2 cellular contexts compared by ENCODE assay signal in the genomic region with DNA sequence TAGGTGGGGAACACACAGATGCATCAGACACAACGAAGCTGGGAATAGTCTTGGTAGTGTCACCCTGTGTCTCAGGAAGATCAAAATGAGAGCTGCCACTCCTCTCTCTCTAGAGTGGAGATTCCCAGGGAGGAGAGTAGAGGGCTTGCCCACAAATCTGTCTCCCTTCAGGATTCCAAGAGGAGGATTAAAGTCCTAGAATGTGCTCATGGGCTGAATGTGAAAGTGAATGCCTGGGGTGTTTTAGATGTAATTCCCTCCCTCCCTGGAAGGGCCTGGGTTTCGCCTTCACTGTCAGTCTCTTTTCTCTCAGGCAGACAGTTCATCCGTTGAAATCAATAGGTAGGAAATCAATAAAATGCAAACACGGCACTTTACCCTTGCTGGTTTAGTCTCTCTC.
TF ChIP-seq lines count a peak whose summit lies in the region.

No MANE protein-coding gene starts in this region.

TF ChIP-seq in GM23338, 12 proteins besides CTCF, POLR2A, EP300 and RAD21 (continues in another document):
- TF ChIP-seq NANOG (IDR thresholded peaks at IDR 0.05; ENCODE audit: borderline replicate concordance): no peak
- TF ChIP-seq STAT1 (IDR thresholded peaks at IDR 0.05; ENCODE audit: unreplicated experiment): no peak
- no peak for TF ChIP-seq CREB1 (CRISPR knock-in tag; IDR thresholded peaks at IDR 0.05; ENCODE audit: low read depth)
- TF ChIP-seq, protein P1, sequence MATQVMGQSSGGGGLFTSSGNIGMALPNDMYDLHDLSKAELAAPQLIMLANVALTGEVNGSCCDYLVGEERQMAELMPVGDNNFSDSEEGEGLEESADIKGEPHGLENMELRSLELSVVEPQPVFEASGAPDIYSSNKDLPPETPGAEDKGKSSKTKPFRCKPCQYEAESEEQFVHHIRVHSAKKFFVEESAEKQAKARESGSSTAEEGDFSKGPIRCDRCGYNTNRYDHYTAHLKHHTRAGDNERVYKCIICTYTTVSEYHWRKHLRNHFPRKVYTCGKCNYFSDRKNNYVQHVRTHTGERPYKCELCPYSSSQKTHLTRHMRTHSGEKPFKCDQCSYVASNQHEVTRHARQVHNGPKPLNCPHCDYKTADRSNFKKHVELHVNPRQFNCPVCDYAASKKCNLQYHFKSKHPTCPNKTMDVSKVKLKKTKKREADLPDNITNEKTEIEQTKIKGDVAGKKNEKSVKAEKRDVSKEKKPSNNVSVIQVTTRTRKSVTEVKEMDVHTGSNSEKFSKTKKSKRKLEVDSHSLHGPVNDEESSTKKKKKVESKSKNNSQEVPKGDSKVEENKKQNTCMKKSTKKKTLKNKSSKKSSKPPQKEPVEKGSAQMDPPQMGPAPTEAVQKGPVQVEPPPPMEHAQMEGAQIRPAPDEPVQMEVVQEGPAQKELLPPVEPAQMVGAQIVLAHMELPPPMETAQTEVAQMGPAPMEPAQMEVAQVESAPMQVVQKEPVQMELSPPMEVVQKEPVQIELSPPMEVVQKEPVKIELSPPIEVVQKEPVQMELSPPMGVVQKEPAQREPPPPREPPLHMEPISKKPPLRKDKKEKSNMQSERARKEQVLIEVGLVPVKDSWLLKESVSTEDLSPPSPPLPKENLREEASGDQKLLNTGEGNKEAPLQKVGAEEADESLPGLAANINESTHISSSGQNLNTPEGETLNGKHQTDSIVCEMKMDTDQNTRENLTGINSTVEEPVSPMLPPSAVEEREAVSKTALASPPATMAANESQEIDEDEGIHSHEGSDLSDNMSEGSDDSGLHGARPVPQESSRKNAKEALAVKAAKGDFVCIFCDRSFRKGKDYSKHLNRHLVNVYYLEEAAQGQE (IDR thresholded peaks at IDR 0.05; ENCODE audit: unreplicated experiment): no peak
- TF ChIP-seq POLR2AphosphoS5 (IDR thresholded peaks at IDR 0.05; ENCODE audit: low read depth): no peak
- no peak for TF ChIP-seq ZNF114 (CRISPR knock-in tag; IDR thresholded peaks at IDR 0.05)
- TF ChIP-seq EZH2 (IDR thresholded peaks at IDR 0.05; ENCODE audit: low read depth, unreplicated experiment): no peak
- no peak for TF ChIP-seq EZH2phosphoT487 (IDR thresholded peaks at IDR 0.05; ENCODE audit: unreplicated experiment)
- TF ChIP-seq, protein P2, sequence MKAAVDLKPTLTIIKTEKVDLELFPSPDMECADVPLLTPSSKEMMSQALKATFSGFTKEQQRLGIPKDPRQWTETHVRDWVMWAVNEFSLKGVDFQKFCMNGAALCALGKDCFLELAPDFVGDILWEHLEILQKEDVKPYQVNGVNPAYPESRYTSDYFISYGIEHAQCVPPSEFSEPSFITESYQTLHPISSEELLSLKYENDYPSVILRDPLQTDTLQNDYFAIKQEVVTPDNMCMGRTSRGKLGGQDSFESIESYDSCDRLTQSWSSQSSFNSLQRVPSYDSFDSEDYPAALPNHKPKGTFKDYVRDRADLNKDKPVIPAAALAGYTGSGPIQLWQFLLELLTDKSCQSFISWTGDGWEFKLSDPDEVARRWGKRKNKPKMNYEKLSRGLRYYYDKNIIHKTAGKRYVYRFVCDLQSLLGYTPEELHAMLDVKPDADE (IDR thresholded peaks at IDR 0.05): no peak
- TF ChIP-seq ZNF331 (CRISPR knock-in tag; IDR thresholded peaks at IDR 0.05; ENCODE audit: low read depth): no peak
- no peak for TF ChIP-seq JUNB (IDR thresholded peaks at IDR 0.05; ENCODE audit: unreplicated experiment)

TF ChIP-seq in H1, 55 proteins besides CTCF, POLR2A, EP300 and RAD21:
- no peak for TF ChIP-seq SAP30 (IDR thresholded peaks at IDR 0.05; ENCODE audit: insufficient read depth, insufficient replicate concordance, low read length)
- no peak for TF ChIP-seq SIX5 (IDR thresholded peaks at IDR 0.05; ENCODE audit: low read depth, low read length)
- TF ChIP-seq RNF2 (IDR thresholded peaks at IDR 0.05; ENCODE audit: borderline replicate concordance, low read depth, low read length, missing control alignments, poor library complexity, severe bottlenecking): no peak
- TF ChIP-seq TEAD4 (IDR thresholded peaks at IDR 0.05; ENCODE audit: low read depth, low read length): no peak
- no peak for TF ChIP-seq EGR1 (IDR thresholded peaks at IDR 0.05; ENCODE audit: borderline replicate concordance, low read depth, low read length)
- no peak for TF ChIP-seq CBX5 (IDR thresholded peaks at IDR 0.05; ENCODE audit: low read depth, low read length)
- no peak for TF ChIP-seq FOSL1 (IDR thresholded peaks at IDR 0.05; ENCODE audit: insufficient read depth, low read depth, low read length)
- no peak for TF ChIP-seq SP4 (IDR thresholded peaks at IDR 0.05; ENCODE audit: low read length)
- TF ChIP-seq MAFK (IDR thresholded peaks at IDR 0.05; ENCODE audit: low read depth, low read length): no peak
- TF ChIP-seq, protein P3, sequence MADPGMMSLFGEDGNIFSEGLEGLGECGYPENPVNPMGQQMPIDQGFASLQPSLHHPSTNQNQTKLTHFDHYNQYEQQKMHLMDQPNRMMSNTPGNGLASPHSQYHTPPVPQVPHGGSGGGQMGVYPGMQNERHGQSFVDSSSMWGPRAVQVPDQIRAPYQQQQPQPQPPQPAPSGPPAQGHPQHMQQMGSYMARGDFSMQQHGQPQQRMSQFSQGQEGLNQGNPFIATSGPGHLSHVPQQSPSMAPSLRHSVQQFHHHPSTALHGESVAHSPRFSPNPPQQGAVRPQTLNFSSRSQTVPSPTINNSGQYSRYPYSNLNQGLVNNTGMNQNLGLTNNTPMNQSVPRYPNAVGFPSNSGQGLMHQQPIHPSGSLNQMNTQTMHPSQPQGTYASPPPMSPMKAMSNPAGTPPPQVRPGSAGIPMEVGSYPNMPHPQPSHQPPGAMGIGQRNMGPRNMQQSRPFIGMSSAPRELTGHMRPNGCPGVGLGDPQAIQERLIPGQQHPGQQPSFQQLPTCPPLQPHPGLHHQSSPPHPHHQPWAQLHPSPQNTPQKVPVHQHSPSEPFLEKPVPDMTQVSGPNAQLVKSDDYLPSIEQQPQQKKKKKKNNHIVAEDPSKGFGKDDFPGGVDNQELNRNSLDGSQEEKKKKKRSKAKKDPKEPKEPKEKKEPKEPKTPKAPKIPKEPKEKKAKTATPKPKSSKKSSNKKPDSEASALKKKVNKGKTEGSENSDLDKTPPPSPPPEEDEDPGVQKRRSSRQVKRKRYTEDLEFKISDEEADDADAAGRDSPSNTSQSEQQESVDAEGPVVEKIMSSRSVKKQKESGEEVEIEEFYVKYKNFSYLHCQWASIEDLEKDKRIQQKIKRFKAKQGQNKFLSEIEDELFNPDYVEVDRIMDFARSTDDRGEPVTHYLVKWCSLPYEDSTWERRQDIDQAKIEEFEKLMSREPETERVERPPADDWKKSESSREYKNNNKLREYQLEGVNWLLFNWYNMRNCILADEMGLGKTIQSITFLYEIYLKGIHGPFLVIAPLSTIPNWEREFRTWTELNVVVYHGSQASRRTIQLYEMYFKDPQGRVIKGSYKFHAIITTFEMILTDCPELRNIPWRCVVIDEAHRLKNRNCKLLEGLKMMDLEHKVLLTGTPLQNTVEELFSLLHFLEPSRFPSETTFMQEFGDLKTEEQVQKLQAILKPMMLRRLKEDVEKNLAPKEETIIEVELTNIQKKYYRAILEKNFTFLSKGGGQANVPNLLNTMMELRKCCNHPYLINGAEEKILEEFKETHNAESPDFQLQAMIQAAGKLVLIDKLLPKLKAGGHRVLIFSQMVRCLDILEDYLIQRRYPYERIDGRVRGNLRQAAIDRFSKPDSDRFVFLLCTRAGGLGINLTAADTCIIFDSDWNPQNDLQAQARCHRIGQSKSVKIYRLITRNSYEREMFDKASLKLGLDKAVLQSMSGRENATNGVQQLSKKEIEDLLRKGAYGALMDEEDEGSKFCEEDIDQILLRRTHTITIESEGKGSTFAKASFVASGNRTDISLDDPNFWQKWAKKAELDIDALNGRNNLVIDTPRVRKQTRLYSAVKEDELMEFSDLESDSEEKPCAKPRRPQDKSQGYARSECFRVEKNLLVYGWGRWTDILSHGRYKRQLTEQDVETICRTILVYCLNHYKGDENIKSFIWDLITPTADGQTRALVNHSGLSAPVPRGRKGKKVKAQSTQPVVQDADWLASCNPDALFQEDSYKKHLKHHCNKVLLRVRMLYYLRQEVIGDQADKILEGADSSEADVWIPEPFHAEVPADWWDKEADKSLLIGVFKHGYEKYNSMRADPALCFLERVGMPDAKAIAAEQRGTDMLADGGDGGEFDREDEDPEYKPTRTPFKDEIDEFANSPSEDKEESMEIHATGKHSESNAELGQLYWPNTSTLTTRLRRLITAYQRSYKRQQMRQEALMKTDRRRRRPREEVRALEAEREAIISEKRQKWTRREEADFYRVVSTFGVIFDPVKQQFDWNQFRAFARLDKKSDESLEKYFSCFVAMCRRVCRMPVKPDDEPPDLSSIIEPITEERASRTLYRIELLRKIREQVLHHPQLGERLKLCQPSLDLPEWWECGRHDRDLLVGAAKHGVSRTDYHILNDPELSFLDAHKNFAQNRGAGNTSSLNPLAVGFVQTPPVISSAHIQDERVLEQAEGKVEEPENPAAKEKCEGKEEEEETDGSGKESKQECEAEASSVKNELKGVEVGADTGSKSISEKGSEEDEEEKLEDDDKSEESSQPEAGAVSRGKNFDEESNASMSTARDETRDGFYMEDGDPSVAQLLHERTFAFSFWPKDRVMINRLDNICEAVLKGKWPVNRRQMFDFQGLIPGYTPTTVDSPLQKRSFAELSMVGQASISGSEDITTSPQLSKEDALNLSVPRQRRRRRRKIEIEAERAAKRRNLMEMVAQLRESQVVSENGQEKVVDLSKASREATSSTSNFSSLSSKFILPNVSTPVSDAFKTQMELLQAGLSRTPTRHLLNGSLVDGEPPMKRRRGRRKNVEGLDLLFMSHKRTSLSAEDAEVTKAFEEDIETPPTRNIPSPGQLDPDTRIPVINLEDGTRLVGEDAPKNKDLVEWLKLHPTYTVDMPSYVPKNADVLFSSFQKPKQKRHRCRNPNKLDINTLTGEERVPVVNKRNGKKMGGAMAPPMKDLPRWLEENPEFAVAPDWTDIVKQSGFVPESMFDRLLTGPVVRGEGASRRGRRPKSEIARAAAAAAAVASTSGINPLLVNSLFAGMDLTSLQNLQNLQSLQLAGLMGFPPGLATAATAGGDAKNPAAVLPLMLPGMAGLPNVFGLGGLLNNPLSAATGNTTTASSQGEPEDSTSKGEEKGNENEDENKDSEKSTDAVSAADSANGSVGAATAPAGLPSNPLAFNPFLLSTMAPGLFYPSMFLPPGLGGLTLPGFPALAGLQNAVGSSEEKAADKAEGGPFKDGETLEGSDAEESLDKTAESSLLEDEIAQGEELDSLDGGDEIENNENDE (IDR thresholded peaks at IDR 0.05; ENCODE audit: insufficient replicate concordance, low read length): no peak
- TF ChIP-seq YY1 (IDR thresholded peaks at IDR 0.05; ENCODE audit: low read depth, low read length): no peak
- TF ChIP-seq SP2 (IDR thresholded peaks at IDR 0.05; ENCODE audit: low read length): no peak
- TF ChIP-seq KDM1A (IDR thresholded peaks at IDR 0.05; ENCODE audit: borderline replicate concordance, low read length): no peak
- TF ChIP-seq CTBP2 (IDR thresholded peaks at IDR 0.05; ENCODE audit: borderline replicate concordance, insufficient read depth, insufficient read length, low read length): no peak
- TF ChIP-seq, protein P4, sequence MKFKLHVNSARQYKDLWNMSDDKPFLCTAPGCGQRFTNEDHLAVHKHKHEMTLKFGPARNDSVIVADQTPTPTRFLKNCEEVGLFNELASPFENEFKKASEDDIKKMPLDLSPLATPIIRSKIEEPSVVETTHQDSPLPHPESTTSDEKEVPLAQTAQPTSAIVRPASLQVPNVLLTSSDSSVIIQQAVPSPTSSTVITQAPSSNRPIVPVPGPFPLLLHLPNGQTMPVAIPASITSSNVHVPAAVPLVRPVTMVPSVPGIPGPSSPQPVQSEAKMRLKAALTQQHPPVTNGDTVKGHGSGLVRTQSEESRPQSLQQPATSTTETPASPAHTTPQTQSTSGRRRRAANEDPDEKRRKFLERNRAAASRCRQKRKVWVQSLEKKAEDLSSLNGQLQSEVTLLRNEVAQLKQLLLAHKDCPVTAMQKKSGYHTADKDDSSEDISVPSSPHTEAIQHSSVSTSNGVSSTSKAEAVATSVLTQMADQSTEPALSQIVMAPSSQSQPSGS (IDR thresholded peaks at IDR 0.05; ENCODE audit: low read length): no peak
- TF ChIP-seq SUZ12 (IDR thresholded peaks at IDR 0.05; ENCODE audit: low read length): no peak
- no peak for TF ChIP-seq JUN (IDR thresholded peaks at IDR 0.05; ENCODE audit: low read depth, low read length)
- TF ChIP-seq POU5F1 (IDR thresholded peaks at IDR 0.05; ENCODE audit: low read depth, low read length): no peak
- TF ChIP-seq SIRT6 (IDR thresholded peaks at IDR 0.05; ENCODE audit: low read length): no peak
